9 cellular contexts compared by ENCODE assay signal in the genomic region with DNA sequence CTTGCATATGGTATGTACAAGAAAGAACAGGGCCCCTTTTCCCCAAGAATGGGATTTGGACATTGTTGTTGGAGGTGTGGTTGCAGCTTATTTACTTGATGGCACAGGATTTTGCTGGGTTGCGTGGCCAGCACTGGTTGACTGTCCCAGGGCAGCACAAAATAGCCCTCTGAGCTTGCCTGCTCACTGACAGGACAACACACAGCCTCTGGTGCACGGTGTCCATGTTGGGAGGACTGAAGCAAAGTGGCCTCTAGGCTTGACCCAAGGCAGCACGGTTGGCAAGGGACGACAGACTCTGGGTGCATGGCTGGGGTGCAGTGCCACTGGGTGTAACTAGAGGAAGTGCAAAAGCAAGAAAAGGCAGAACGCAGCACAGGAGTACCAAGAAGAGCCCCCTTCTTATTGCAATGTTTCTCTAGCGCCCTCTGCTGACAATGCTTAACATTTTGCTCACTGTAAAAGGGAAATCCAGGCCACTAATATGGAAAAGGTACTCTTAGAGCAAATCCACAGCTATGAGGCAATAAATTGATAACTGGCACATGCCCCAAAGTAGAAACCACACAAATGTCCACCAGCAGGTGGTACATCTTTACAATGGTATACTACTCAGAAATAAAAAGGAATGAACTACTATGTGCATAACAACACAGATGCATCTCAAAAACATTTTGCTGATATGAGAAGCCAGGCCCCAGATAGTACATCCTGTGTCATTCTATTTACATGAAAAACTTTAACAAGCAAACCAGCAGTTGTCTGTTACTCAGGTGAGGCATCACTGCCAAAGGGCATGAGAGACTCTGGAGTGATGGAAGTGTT. TPM values are rescaled to one million over a fixed set of nuclear protein-coding genes. Genes with fewer than 3 reads are reported as not detected.
DNase-seq lines count a peak whose midpoint lies in the region; ATAC-seq, FAIRE-seq and TF ChIP-seq lines count a peak whose summit lies in the region.
"Had no signal": no experiment of that assay in that cellular context is flagged by ENCODE, and none has a peak within 500 bp of the region (broad histone marks: within the 10 kb centered on the region; RNA-seq: fewer than 3 reads in every experiment).

No MANE protein-coding gene starts in this region.

- BruUV-seq in Caco-2 (replicated peaks; lab: Mats Ljungman, UMichigan) = no TSS peak

- no peak for ATAC-seq in HG03342 (IDR thresholded peaks at IDR 0.05; ENCODE audit: unreplicated experiment)

- H3K27me3 Mint-ChIP-seq in Caco-2 (ENCODE audit: insufficient read depth, unreplicated experiment) = no peaks in the 10 kb centered on the region
- H3K27me3 Mint-ChIP-seq in activated CD4-positive, alpha-beta memory T cell treated with anti-CD3 and anti-CD28 coated beads, Interleukin-2, amount 10 ng/mL, durations not matched to agents 7 days and 5 days = peaks cover 10% of the 10 kb centered on the region

- CTCF ChIA-PET in Caco-2 (lab: Charles Lee) = interaction anchor here (1.5 kb wide), 1 partner anchor 320 kb away, joined by 3 read pairs; no protein-coding TSS in a partner anchor
- CTCF ChIA-PET in activated CD4-positive, alpha-beta memory T cell treated with anti-CD3 and anti-CD28 coated beads, Interleukin-2, amount 10 ng/mL, durations not matched to agents 7 days and 5 days (lab: Charles Lee) = interaction anchor here (0.7 to 1.6 kb wide), 6 partner anchors 9 to 176 kb away, joined by 3 to 5 read pairs (median 4); no protein-coding TSS in a partner anchor

- H3K27ac Mint-ChIP-seq in Caco-2 (ENCODE audit: unreplicated experiment) = no peak overlapping the region
- no peak overlapping the region for H3K27ac Mint-ChIP-seq in activated CD4-positive, alpha-beta memory T cell treated with anti-CD3 and anti-CD28 coated beads, Interleukin-2, amount 10 ng/mL, durations not matched to agents 7 days and 5 days

- DNase-seq in Caco-2 = peak; percentile 24 to 31
- DNase-seq in HAP-1 (ENCODE audit: low spot score in 2 of 2) = peak; percentile 49 to 76
- DNase-seq in NCI-H345 treated with DMSO at 0.1 percent for 48 hours (lab: John Stamatoyannopoulos, UW; ENCODE audit: unreplicated experiment) = peak; percentile 14
- DNase-seq in activated CD4-positive, alpha-beta memory T cell treated with anti-CD3 and anti-CD28 coated beads, Interleukin-2, amount 10 ng/mL, durations not matched to agents 7 days and 5 days = peak; percentile 23
- DNase-seq in iPS-NIHi7 (ENCODE audit: extremely low spot score) = peak; percentile 84
- peak; percentile 42 for DNase-seq in urothelium cell line (ENCODE audit: low spot score)
- no peak for DNase-seq in GOT3 (lab: John Stamatoyannopoulos, UW)

- POLR2A ChIA-PET in Caco-2 (lab: Charles Lee) = no interaction called here
- POLR2A ChIA-PET in activated CD4-positive, alpha-beta memory T cell treated with anti-CD3 and anti-CD28 coated beads, Interleukin-2, amount 10 ng/mL, durations not matched to agents 7 days and 5 days (lab: Charles Lee) = interaction anchor here (0.8 kb wide), 1 partner anchor 211 kb away, joined by 3 read pairs; no protein-coding TSS in a partner anchor

- H3K4me3 ChIP-seq in Caco-2 (ENCODE audit: low read depth, low read length) (no peak overlapping the region), HAP-1 (no peak overlapping the region)

- no peaks in the 10 kb centered on the region for H3K9me3 Mint-ChIP-seq in Caco-2 (ENCODE audit: unreplicated experiment)
- no peaks in the 10 kb centered on the region for H3K9me3 Mint-ChIP-seq in activated CD4-positive, alpha-beta memory T cell treated with anti-CD3 and anti-CD28 coated beads, Interleukin-2, amount 10 ng/mL, durations not matched to agents 7 days and 5 days

- H3K27me3 ChIP-seq in Caco-2 (replicated peaks; ENCODE audit: control insufficient read depth, insufficient read depth, low read length) (no peaks in the 10 kb centered on the region), HAP-1 (ENCODE audit: low read depth) (0 out of 2 replicates have a peak, but pooled peaks cover 4% of the 10 kb centered on the region)

- TF ChIP-seq CTCF in Caco-2 (IDR thresholded peaks at IDR 0.05; ENCODE audit: insufficient read depth in 1 of 2, low read depth in 1 of 2, low read length in 1 of 2, severe bottlenecking in 1 of 2, unreplicated experiment in 1 of 2) = peak; percentile 34 to 46

- no peak for FAIRE-seq in urothelium cell line (lab: Jason Lieb, UNC)

- H3K36me3 Mint-ChIP-seq in Caco-2 (ENCODE audit: insufficient read depth, unreplicated experiment) = no peaks in the 10 kb centered on the region
- H3K36me3 Mint-ChIP-seq in activated CD4-positive, alpha-beta memory T cell treated with anti-CD3 and anti-CD28 coated beads, Interleukin-2, amount 10 ng/mL, durations not matched to agents 7 days and 5 days (ENCODE audit: low read depth) = no peaks in the 10 kb centered on the region

- H3K4me3 Mint-ChIP-seq in Caco-2 (ENCODE audit: unreplicated experiment) = no peak overlapping the region
- no peak overlapping the region for H3K4me3 Mint-ChIP-seq in activated CD4-positive, alpha-beta memory T cell treated with anti-CD3 and anti-CD28 coated beads, Interleukin-2, amount 10 ng/mL, durations not matched to agents 7 days and 5 days

- H3K4me1 Mint-ChIP-seq in Caco-2 (ENCODE audit: low read depth, unreplicated experiment) = no peaks in the 10 kb centered on the region
- H3K4me1 Mint-ChIP-seq in activated CD4-positive, alpha-beta memory T cell treated with anti-CD3 and anti-CD28 coated beads, Interleukin-2, amount 10 ng/mL, durations not matched to agents 7 days and 5 days = no peaks in the 10 kb centered on the region

- in situ Hi-C loops in HAP-1 (cut with MboI; ENCODE audit: low sequenced_read_pairs) = loop anchor here (5.0 kb wide), 1 partner anchor 320 kb away; no protein-coding TSS in a partner anchor

- intact Hi-C loops in Caco-2 (cut with micrococcal nuclease; ENCODE audit: unreplicated experiment) = no loop called here

- no peaks in the 10 kb centered on the region for H3K36me3 ChIP-seq in Caco-2 (ENCODE audit: control insufficient read depth, insufficient read depth, low read length)
- no peaks in the 10 kb centered on the region for H3K36me3 ChIP-seq in HAP-1 (replicated peaks)

- H3K9me3 ChIP-seq in Caco-2 (no peaks in the 10 kb centered on the region), HAP-1 (no peaks in the 10 kb centered on the region)

- H3K4me1 ChIP-seq in Caco-2 (no peaks in the 10 kb centered on the region), HAP-1 (no peaks in the 10 kb centered on the region)

RNA-seq across cellular contexts. Expression of a gene that starts 47.4 kb away (rescaled TPM):
- total RNA-seq in Caco-2 (2022) = not detected in 2 replicates
- total RNA-seq in activated CD4-positive, alpha-beta memory T cell treated with anti-CD3 and anti-CD28 coated beads, Interleukin-2, amount 10 ng/mL, durations not matched to agents 7 days and 5 days = under 1 TPM; 0.20 to 0.28 TPM
- total RNA-seq: mononuclear cell had no signal
